ENCODE assay signal across 1 cellular context in the genomic region with DNA sequence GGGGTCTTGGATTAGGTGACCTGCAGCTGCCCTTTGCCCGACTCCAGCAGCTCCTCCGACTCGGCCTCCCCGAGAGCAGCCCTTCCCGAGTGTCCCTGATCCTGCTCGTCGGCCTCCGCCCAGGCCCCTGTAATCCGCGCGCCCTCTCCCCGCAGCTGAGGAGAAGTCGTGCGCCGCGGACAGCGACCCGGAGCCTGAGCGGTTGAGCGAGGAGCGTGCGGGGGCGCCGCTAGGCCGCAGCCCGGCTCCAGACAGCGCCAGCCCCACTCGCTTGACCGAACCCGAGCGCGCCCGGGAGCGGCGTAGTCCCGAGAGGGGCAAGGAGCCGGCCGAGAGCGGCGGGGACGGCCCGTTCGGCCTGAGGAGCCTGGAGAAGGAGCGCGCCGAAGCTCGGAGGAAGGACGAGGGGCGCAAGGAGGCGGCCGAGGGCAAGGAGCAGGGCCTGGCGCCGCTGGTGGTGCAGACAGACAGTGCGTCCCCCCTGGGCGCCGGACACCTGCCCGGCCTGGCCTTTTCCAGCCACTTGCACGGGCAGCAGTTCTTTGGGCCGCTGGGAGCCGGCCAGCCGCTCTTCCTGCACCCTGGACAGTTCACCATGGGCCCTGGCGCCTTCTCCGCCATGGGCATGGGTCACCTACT.
TF ChIP-seq lines count a peak whose summit lies in the region.

No MANE protein-coding gene starts in this region.

TF ChIP-seq in HepG2, 621 proteins besides CTCF, POLR2A, EP300 and RAD21:
- no peak for TF ChIP-seq ZNF724P (CRISPR knock-in tag; IDR thresholded peaks at IDR 0.05; ENCODE audit: borderline replicate concordance)
- TF ChIP-seq KLF9 (CRISPR knock-in tag; IDR thresholded peaks at IDR 0.05; ENCODE audit: low read depth): no peak
- TF ChIP-seq, protein P1, sequence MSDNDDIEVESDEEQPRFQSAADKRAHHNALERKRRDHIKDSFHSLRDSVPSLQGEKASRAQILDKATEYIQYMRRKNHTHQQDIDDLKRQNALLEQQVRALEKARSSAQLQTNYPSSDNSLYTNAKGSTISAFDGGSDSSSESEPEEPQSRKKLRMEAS (IDR thresholded peaks at IDR 0.05): no peak
- no peak for TF ChIP-seq ZNF790 (CRISPR knock-in tag; IDR thresholded peaks at IDR 0.05; ENCODE audit: borderline replicate concordance)
- no peak for TF ChIP-seq ZNF317 (CRISPR knock-in tag; IDR thresholded peaks at IDR 0.05)
- no peak for TF ChIP-seq PAWR (CRISPR knock-in tag; IDR thresholded peaks at IDR 0.05; ENCODE audit: borderline replicate concordance)
- no peak for TF ChIP-seq FOXO1 (CRISPR knock-in tag; IDR thresholded peaks at IDR 0.05)
- TF ChIP-seq RBFOX2 (IDR thresholded peaks at IDR 0.05; ENCODE audit: low read depth, low read length): peak; percentile 48
- TF ChIP-seq CCDC6 (CRISPR knock-in tag; IDR thresholded peaks at IDR 0.05): no peak
- TF ChIP-seq NFKBIZ (CRISPR knock-in tag; IDR thresholded peaks at IDR 0.05): no peak
- TF ChIP-seq, protein P2, sequence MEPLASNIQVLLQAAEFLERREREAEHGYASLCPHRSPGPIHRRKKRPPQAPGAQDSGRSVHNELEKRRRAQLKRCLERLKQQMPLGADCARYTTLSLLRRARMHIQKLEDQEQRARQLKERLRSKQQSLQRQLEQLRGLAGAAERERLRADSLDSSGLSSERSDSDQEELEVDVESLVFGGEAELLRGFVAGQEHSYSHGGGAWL (CRISPR knock-in tag; IDR thresholded peaks at IDR 0.05): no peak
- TF ChIP-seq ZNF496 (CRISPR knock-in tag; IDR thresholded peaks at IDR 0.05; ENCODE audit: insufficient replicate concordance): no peak
- no peak for TF ChIP-seq KLF16 (CRISPR knock-in tag; IDR thresholded peaks at IDR 0.05)
- TF ChIP-seq, protein P3, sequence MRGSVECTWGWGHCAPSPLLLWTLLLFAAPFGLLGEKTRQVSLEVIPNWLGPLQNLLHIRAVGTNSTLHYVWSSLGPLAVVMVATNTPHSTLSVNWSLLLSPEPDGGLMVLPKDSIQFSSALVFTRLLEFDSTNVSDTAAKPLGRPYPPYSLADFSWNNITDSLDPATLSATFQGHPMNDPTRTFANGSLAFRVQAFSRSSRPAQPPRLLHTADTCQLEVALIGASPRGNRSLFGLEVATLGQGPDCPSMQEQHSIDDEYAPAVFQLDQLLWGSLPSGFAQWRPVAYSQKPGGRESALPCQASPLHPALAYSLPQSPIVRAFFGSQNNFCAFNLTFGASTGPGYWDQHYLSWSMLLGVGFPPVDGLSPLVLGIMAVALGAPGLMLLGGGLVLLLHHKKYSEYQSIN (CRISPR knock-in tag; IDR thresholded peaks at IDR 0.05; ENCODE audit: borderline replicate concordance): no peak
- TF ChIP-seq RXRA (CRISPR knock-in tag; IDR thresholded peaks at IDR 0.05): 0 out of 2 replicates have a peak, but pooled peaks have one; percentile 7
- TF ChIP-seq ZNF883 (CRISPR knock-in tag; IDR thresholded peaks at IDR 0.05; ENCODE audit: not compliant biosample characterization): no peak
- no peak for TF ChIP-seq ISL2 (CRISPR knock-in tag; IDR thresholded peaks at IDR 0.05)
